Comparison of ENCODE assay signal across 23 cellular contexts in genomic region chr1:81576996-81577697, GRCh38.
"Had no signal": no experiment of that assay in that cellular context is flagged by ENCODE, and none has a peak within 500 bp of the region (broad histone marks: within the 10 kb centered on the region; RNA-seq: fewer than 3 reads in every experiment).

No MANE protein-coding gene starts in this region.

- H3K36me3 ChIP-seq: esophagus muscularis mucosa, uterus had no signal

- H3K4me3 Mint-ChIP-seq: activated B cell treated with CpG ODN at 0.5 μM for 24 hours; activated naive CD4-positive, alpha-beta T cell treated with anti-CD3 and anti-CD28 coated beads, Interleukin-2, amount 10 ng/mL, durations not matched to agents 7 days and 5 days; activated T-cell treated with anti-CD3 and anti-CD28 coated beads, Interleukin-2, amount 50 U/mL, for 72 hours; natural killer cell; T-helper 1 cell treated with Interleukin-12 subunit alpha and Interleukin-12 subunit beta and Interleukin-4 antibody, amounts not matched to agents 30 μg/mL and 1 μg/mL, for 36 hours had no signal

- ATAC-seq: activated T-cell treated with anti-CD3 and anti-CD28 coated beads, Interleukin-2, amount 50 U/mL, for 72 hours; natural killer cell had no signal

- H3K4me1 Mint-ChIP-seq: activated B cell treated with CpG ODN at 0.5 μM for 24 hours; activated naive CD4-positive, alpha-beta T cell treated with anti-CD3 and anti-CD28 coated beads, Interleukin-2, amount 10 ng/mL, durations not matched to agents 7 days and 5 days; natural killer cell had no signal

- H3K9me3 Mint-ChIP-seq: activated B cell treated with CpG ODN at 0.5 μM for 24 hours; activated naive CD4-positive, alpha-beta T cell treated with anti-CD3 and anti-CD28 coated beads, Interleukin-2, amount 10 ng/mL, durations not matched to agents 7 days and 5 days; activated T-cell treated with anti-CD3 and anti-CD28 coated beads, Interleukin-2, amount 50 U/mL, for 72 hours; brain; T-helper 1 cell treated with Interleukin-12 subunit alpha and Interleukin-12 subunit beta and Interleukin-4 antibody, amounts not matched to agents 30 μg/mL and 1 μg/mL, for 36 hours had no signal

- H3K27ac ChIP-seq: esophagus muscularis mucosa, testis, uterus had no signal

- H3K27ac Mint-ChIP-seq: activated B cell treated with CpG ODN at 0.5 μM for 24 hours; activated naive CD4-positive, alpha-beta T cell treated with anti-CD3 and anti-CD28 coated beads, Interleukin-2, amount 10 ng/mL, durations not matched to agents 7 days and 5 days; activated T-cell treated with anti-CD3 and anti-CD28 coated beads, Interleukin-2, amount 50 U/mL, for 72 hours; brain; natural killer cell; T-helper 1 cell treated with Interleukin-12 subunit alpha and Interleukin-12 subunit beta and Interleukin-4 antibody, amounts not matched to agents 30 μg/mL and 1 μg/mL, for 36 hours had no signal

- H3K9me3 ChIP-seq: esophagus muscularis mucosa, testis, uterus had no signal

- H3K4me3 ChIP-seq: esophagus muscularis mucosa, testis, uterus had no signal

- DNase-seq: activated B cell treated with CpG ODN at 0.5 μM for 24 hours; activated CD4-positive, alpha-beta T cell treated with anti-CD3 and anti-CD28 coated beads for 4 hours; activated CD4-positive, alpha-beta T cell treated with anti-CD3 and anti-CD28 coated beads, Interleukin-2, amount 50 U/mL, for 48 hours; activated effector memory CD4-positive, alpha-beta T cell treated with Interleukin-2 at 50 U/mL for 16 hours; activated naive CD4-positive, alpha-beta T cell treated with anti-CD3 and anti-CD28 coated beads, Interleukin-2, amount 10 ng/mL, durations not matched to agents 7 days and 5 days; activated T-cell treated with anti-CD3 and anti-CD28 coated beads, Interleukin-2, amount 50 U/mL, for 72 hours; anterior cingulate cortex; caudate nucleus; dermis blood vessel endothelial cell; effector memory CD4-positive, alpha-beta T cell; glutamatergic neuron; midbrain; natural killer cell; occipital lobe; stimulated activated CD4-positive, alpha-beta T cell treated with anti-CD3 and anti-CD28 coated beads, Interleukin-4, amount 100 ng/mL, for 1 hour; stimulated activated naive CD4-positive, alpha-beta T cell; T1000; testis; trophoblast cell; uterus had no signal

- H3K27me3 ChIP-seq: esophagus muscularis mucosa, testis, uterus had no signal

- H3K27me3 Mint-ChIP-seq: activated B cell treated with CpG ODN at 0.5 μM for 24 hours; activated naive CD4-positive, alpha-beta T cell treated with anti-CD3 and anti-CD28 coated beads, Interleukin-2, amount 10 ng/mL, durations not matched to agents 7 days and 5 days had no signal

- H3K4me1 ChIP-seq: testis, uterus had no signal

- H3K36me3 Mint-ChIP-seq: activated naive CD4-positive, alpha-beta T cell treated with anti-CD3 and anti-CD28 coated beads, Interleukin-2, amount 10 ng/mL, durations not matched to agents 7 days and 5 days; brain; natural killer cell had no signal
